ENCODE assay signal across 18 cellular contexts in genomic region chr19:45321848-45322247, GRCh38. TPM values are rescaled to one million over a fixed set of nuclear protein-coding genes. Genes with fewer than 3 reads are reported as not detected.
"Had no signal": no experiment of that assay in that cellular context is flagged by ENCODE, and none has a peak within 500 bp of the region (broad histone marks: within the 10 kb centered on the region; RNA-seq: fewer than 3 reads in every experiment).

No MANE protein-coding gene starts in this region.

- H3K4me3 ChIP-seq: body of pancreas, ovary, tibial nerve had no signal

- H3K36me3 Mint-ChIP-seq: activated naive CD4-positive, alpha-beta T cell treated with anti-CD3 and anti-CD28 coated beads, Interleukin-2, amount 50 U/mL, for 24 hours; natural killer cell; stimulated activated memory B cell treated with anti-CD40 and anti-IgM and Interleukin-4, amounts not matched to agents 10 μg/mL and 1 μg/mL and 100 μg/mL, for 72 hours had no signal

- H3K4me1 Mint-ChIP-seq: activated naive CD4-positive, alpha-beta T cell treated with anti-CD3 and anti-CD28 coated beads, Interleukin-2, amount 50 U/mL, for 24 hours had no signal

- H3K9me3 ChIP-seq: body of pancreas, ovary, tibial nerve had no signal

- ATAC-seq: body of pancreas; left colon; natural killer cell; stimulated activated memory B cell treated with anti-CD40 and anti-IgM and Interleukin-4, amounts not matched to agents 10 μg/mL and 1 μg/mL and 100 μg/mL, for 72 hours; T-helper 17 cell had no signal

- H3K27ac Mint-ChIP-seq: activated naive CD4-positive, alpha-beta T cell treated with anti-CD3 and anti-CD28 coated beads, Interleukin-2, amount 50 U/mL, for 24 hours; natural killer cell; stimulated activated memory B cell treated with anti-CD40 and anti-IgM and Interleukin-4, amounts not matched to agents 10 μg/mL and 1 μg/mL and 100 μg/mL, for 72 hours; T-helper 17 cell had no signal

- FAIRE-seq: TTC549 had no signal

- H3K27me3 ChIP-seq: body of pancreas, ovary had no signal

- H3K36me3 ChIP-seq: ovary, tibial nerve had no signal

- H3K4me3 Mint-ChIP-seq: activated naive CD4-positive, alpha-beta T cell treated with anti-CD3 and anti-CD28 coated beads, Interleukin-2, amount 50 U/mL, for 24 hours; natural killer cell; stimulated activated memory B cell treated with anti-CD40 and anti-IgM and Interleukin-4, amounts not matched to agents 10 μg/mL and 1 μg/mL and 100 μg/mL, for 72 hours; T-helper 17 cell had no signal

- H3K9me3 Mint-ChIP-seq: activated naive CD4-positive, alpha-beta T cell treated with anti-CD3 and anti-CD28 coated beads, Interleukin-2, amount 50 U/mL, for 24 hours; natural killer cell; stimulated activated memory B cell treated with anti-CD40 and anti-IgM and Interleukin-4, amounts not matched to agents 10 μg/mL and 1 μg/mL and 100 μg/mL, for 72 hours had no signal

- DNase-seq: activated CD4-positive, alpha-beta T cell treated with anti-CD3 and anti-CD28 coated beads, Interleukin-2, amount 50 U/mL, for 1 hour; activated CD4-positive, CD25-positive, alpha-beta regulatory T cell; activated effector memory CD4-positive, alpha-beta T cell treated with Interleukin-2 at 50 U/mL for 16 hours; amniotic stem cell; body of pancreas; dermis blood vessel endothelial cell; erythroblast; left colon; mammary epithelial cell; natural killer cell; ovary; T-helper 17 cell had no signal

- H3K27ac ChIP-seq: body of pancreas, ovary, tibial nerve had no signal

RNA-seq across cellular contexts. Expression of gene CKM, which starts 0.8 kb away (rescaled TPM):
- total RNA-seq: body of pancreas, dermis blood vessel endothelial cell, mammary epithelial cell, mononuclear cell, natural killer cell, renal cortical epithelial cell, T-helper 17 cell had no signal
- polyA plus RNA-seq: mammary epithelial cell had no signal

RNA-seq across cellular contexts. Expression of gene KLC3, which starts 18.7 kb away (rescaled TPM):
- total RNA-seq: left colon, natural killer cell, T-helper 17 cell, tibial nerve had no signal
